19 cellular contexts compared by ENCODE assay signal in genomic region chr1:174469687-174470086, GRCh38.
"Had no signal": no experiment of that assay in that cellular context is flagged by ENCODE, and none has a peak within 500 bp of the region (broad histone marks: within the 10 kb centered on the region; RNA-seq: fewer than 3 reads in every experiment).

No MANE protein-coding gene starts in this region.

- ATAC-seq: body of pancreas; gastrocnemius medialis; left colon; naive thymus-derived CD8-positive, alpha-beta T cell; stimulated activated naive CD8-positive, alpha-beta T cell treated with anti-CD3 and anti-CD28 coated beads, Interleukin-15, amount 100 ng/mL, for 72 hours had no signal

- DNase-seq: activated CD4-positive, alpha-beta T cell treated with anti-CD3 and anti-CD28 coated beads for 1 hour; activated gamma-delta T cell treated with Interleukin-2 at 50 U/mL for 16 hours; activated T-cell treated with anti-CD3 and anti-CD28 coated beads, Interleukin-2, amount 50 U/mL, for 1 hour; anterior cingulate cortex; body of pancreas; caudate nucleus; effector memory CD4-positive, alpha-beta T cell; gastrocnemius medialis; left colon; naive thymus-derived CD8-positive, alpha-beta T cell; stimulated activated CD4-positive, alpha-beta T cell treated with anti-CD3 and anti-CD28 coated beads, Interleukin-12 subunit alpha, Interleukin-12 subunit beta, amount 100 ng/mL, for 4 hours; stimulated activated CD4-positive, alpha-beta T cell treated with anti-CD3 and anti-CD28 coated beads, Interleukin-1b, Interleukin-23, amount 100 ng/mL, for 48 hours; stimulated activated naive CD8-positive, alpha-beta T cell treated with anti-CD3 and anti-CD28 coated beads, Interleukin-15, amount 100 ng/mL, for 72 hours; T-helper 1 cell; T-helper 9 cell; tibial artery had no signal

- H3K4me3 ChIP-seq: body of pancreas, gastrocnemius medialis, lung, tibial artery had no signal

- H3K27ac Mint-ChIP-seq: activated naive CD4-positive, alpha-beta T cell treated with anti-CD3 and anti-CD28 coated beads, Interleukin-2, amount 50 U/mL, for 24 hours; progenitor cell of endocrine pancreas had no signal

- H3K4me1 Mint-ChIP-seq: stimulated activated naive CD8-positive, alpha-beta T cell treated with anti-CD3 and anti-CD28 coated beads, Interleukin-15, amount 100 ng/mL, for 72 hours had no signal

- H3K27me3 Mint-ChIP-seq: activated naive CD4-positive, alpha-beta T cell treated with anti-CD3 and anti-CD28 coated beads, Interleukin-2, amount 50 U/mL, for 24 hours; naive thymus-derived CD8-positive, alpha-beta T cell; progenitor cell of endocrine pancreas; stimulated activated naive CD8-positive, alpha-beta T cell treated with anti-CD3 and anti-CD28 coated beads, Interleukin-15, amount 100 ng/mL, for 72 hours had no signal

- H3K4me3 Mint-ChIP-seq: activated naive CD4-positive, alpha-beta T cell treated with anti-CD3 and anti-CD28 coated beads, Interleukin-2, amount 50 U/mL, for 24 hours; naive thymus-derived CD8-positive, alpha-beta T cell; stimulated activated naive CD8-positive, alpha-beta T cell treated with anti-CD3 and anti-CD28 coated beads, Interleukin-15, amount 100 ng/mL, for 72 hours had no signal

- H3K9me3 Mint-ChIP-seq: activated naive CD4-positive, alpha-beta T cell treated with anti-CD3 and anti-CD28 coated beads, Interleukin-2, amount 50 U/mL, for 24 hours; naive thymus-derived CD8-positive, alpha-beta T cell; stimulated activated naive CD8-positive, alpha-beta T cell treated with anti-CD3 and anti-CD28 coated beads, Interleukin-15, amount 100 ng/mL, for 72 hours had no signal
